Comparison of ENCODE assay signal across 8 cellular contexts in the genomic region with DNA sequence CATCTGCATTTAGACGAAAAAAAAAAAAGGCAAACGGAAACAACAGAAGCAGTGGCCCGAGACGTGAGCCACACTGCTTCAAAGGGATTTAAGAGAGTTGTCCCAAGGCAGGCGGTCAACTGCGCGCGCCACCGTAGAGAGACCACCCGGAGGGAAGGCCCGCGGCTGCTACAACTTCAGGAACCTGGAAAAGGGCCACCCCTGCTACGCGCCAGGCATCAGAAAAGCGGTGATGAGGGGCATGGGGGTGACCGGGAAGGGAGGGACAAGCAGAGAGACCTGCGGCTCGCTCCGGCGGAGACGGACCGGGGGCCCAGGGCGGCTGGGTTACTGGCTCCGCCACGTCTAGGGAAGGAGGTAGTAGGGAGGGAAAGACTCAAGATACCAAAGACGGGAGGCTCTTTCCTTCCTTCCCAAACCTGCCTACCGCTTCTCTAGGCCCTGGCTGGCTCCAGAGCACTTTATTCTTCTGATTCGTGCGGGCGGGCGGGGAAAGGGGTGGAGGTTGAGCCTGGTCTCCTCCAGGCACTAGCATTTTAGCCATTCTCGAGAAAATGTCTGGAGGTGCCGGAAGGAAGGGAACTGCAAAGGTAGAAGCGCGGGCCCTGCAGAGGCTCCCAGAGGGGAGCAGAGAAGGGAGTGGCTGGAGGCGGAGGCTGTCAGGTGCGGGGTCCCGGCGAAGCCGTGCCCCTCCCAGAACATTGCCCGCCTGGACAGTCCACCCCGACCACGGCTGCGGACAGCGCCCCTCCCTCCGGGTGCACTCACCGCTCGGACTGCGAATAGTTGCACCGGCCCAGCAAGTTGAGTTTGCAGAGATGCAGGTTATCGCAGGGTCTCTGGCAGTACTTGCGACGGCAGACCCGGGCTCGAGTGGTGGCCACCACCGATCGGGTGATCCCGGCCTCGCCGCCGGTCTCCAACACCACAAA. TPM values are rescaled to one million over a fixed set of nuclear protein-coding genes. Genes with fewer than 3 reads are reported as not detected.
DNase-seq lines count a peak whose midpoint lies in the region; ATAC-seq and TF ChIP-seq lines count a peak whose summit lies in the region.

No MANE protein-coding gene starts in this region.

- no peaks in the 10 kb centered on the region for H3K27me3 Mint-ChIP-seq in effector memory CD8-positive, alpha-beta T cell
- H3K27me3 Mint-ChIP-seq in mesothelial cell of epicardium (ENCODE audit: low read depth), result peaks cover 4% of the 10 kb centered on the region

- H3K9me3 ChIP-seq in SJCRH30 (replicated peaks) (no peaks in the 10 kb centered on the region), vagina (no peaks in the 10 kb centered on the region)

- no peak for TF ChIP-seq CTCF in BJ (IDR thresholded peaks at IDR 0.05; ENCODE audit: insufficient read depth, low read depth, low read length)
- TF ChIP-seq CTCF in mesothelial cell of epicardium (IDR thresholded peaks at IDR 0.05; ENCODE audit: unreplicated experiment), result no peak
- no peak for TF ChIP-seq CTCF in vagina (IDR thresholded peaks at IDR 0.05)

- peak overlapping the region; percentile 97 to 100 for H3K27ac Mint-ChIP-seq in effector memory CD8-positive, alpha-beta T cell
- H3K27ac Mint-ChIP-seq in mesothelial cell of epicardium, result peak overlapping the region; percentile 26

- H3K4me3 Mint-ChIP-seq in effector memory CD8-positive, alpha-beta T cell, result peak overlapping the region; percentile 95 to 100
- H3K4me3 Mint-ChIP-seq in mesothelial cell of epicardium, result peak overlapping the region; percentile 88

- H3K27me3 ChIP-seq in BJ (ENCODE audit: control insufficient read depth, insufficient read depth, low read length), result no peaks in the 10 kb centered on the region
- no peaks in the 10 kb centered on the region for H3K27me3 ChIP-seq in SJCRH30
- no peaks in the 10 kb centered on the region for H3K27me3 ChIP-seq in vagina

- no peak overlapping the region for H3K27ac ChIP-seq in SJCRH30
- H3K27ac ChIP-seq in vagina, result peak overlapping the region; percentile 96

- ATAC-seq in GM18907 (IDR thresholded peaks at IDR 0.05; ENCODE audit: unreplicated experiment), result peak; percentile 15
- peak; percentile 8 for ATAC-seq in HG03432 (IDR thresholded peaks at IDR 0.05; ENCODE audit: unreplicated experiment)
- no peak for ATAC-seq in effector memory CD8-positive, alpha-beta T cell (replicated peaks)

- intact Hi-C loops in vagina (cut with DNase I) (no loop called here), posterior vena cava (cut with DNase I) (no loop called here)

- POLR2A ChIA-PET in BJ (lab: Charles Lee), result no interaction called here

- CTCF ChIA-PET in BJ (lab: Yijun Ruan, JAX), result no interaction called here

- no peak for TF ChIP-seq POLR2A in vagina (IDR thresholded peaks at IDR 0.05)

- H3K9me3 Mint-ChIP-seq in effector memory CD8-positive, alpha-beta T cell, result peaks cover 3 to 9% of the 10 kb centered on the region in 2 donors
- H3K9me3 Mint-ChIP-seq in mesothelial cell of epicardium, result no peaks in the 10 kb centered on the region

- no peak for DNase-seq in BJ (ENCODE audit: low read depth)
- DNase-seq in SJCRH30, result peak; percentile 20 to 34
- no peak for DNase-seq in effector memory CD8-positive, alpha-beta T cell
- peak in 1 of 2 experiments; percentile 41 for DNase-seq in mesothelial cell of epicardium (ENCODE audit: low spot score in 2 of 2, unreplicated experiment in 2 of 2)
- DNase-seq in vagina (ENCODE audit: extremely low spot score in 2 of 2), result no peak
- DNase-seq in posterior vena cava (ENCODE audit: low spot score), result no peak

- peaks cover 29 to 39% of the 10 kb centered on the region in 2 donors for H3K4me1 Mint-ChIP-seq in effector memory CD8-positive, alpha-beta T cell (ENCODE audit: low read depth in 2 of 2)
- H3K4me1 Mint-ChIP-seq in mesothelial cell of epicardium, result peaks cover 18% of the 10 kb centered on the region

- H3K4me1 ChIP-seq in SJCRH30 (no peaks in the 10 kb centered on the region), vagina (peaks cover 39% of the 10 kb centered on the region)

- H3K36me3 ChIP-seq in BJ (ENCODE audit: control insufficient read depth, insufficient read depth, low read length) (no peaks in the 10 kb centered on the region), SJCRH30 (no peaks in the 10 kb centered on the region), vagina (no peaks in the 10 kb centered on the region)

- peaks cover 60% of the 10 kb centered on the region for H3K36me3 Mint-ChIP-seq in effector memory CD8-positive, alpha-beta T cell (ENCODE audit: insufficient read depth)
- peaks cover 2% of the 10 kb centered on the region for H3K36me3 Mint-ChIP-seq in mesothelial cell of epicardium

- peak overlapping the region; percentile 86 for H3K4me3 ChIP-seq in BJ (ENCODE audit: low read depth, low read length)
- H3K4me3 ChIP-seq in SJCRH30, result peak overlapping the region; percentile 67
- peak overlapping the region; percentile 89 to 93 for H3K4me3 ChIP-seq in vagina

RNA-seq across cellular contexts. Expression of gene ZC3HAV1, which starts 1.0 kb away (rescaled TPM):
- 21.7 and 24.5 TPM in 2 replicates for polyA plus RNA-seq in BJ (2011; rRNA removed)
- 37.1 and 41.6 TPM in 2 replicates for polyA minus RNA-seq in BJ (2011; rRNA and poly(A)+ RNA removed)
- total RNA-seq in SJCRH30 (2014; rRNA removed; shearing (Covaris generic)), result 11.0 and 11.1 TPM in 2 replicates
- total RNA-seq in mesothelial cell of epicardium (23.7 to 24.1 TPM (median 23.7 TPM) in 3 replicates), vagina (36.6 TPM), posterior vena cava (10 to 100 TPM; 26.8 TPM)

Comparison
In these comparisons a context has a peak if more than half of its experiments do, and no peak if none do; other contexts are left out.
1. DNase-seq: peak in SJCRH30 (2 of 2); none in BJ (single experiment), effector memory CD8-positive, alpha-beta T cell (0 of 3), vagina (0 of 2) and posterior vena cava (single experiment).
2. Peak in every context shown above with its lines, with median percentiles within 50 percentile points of each other: H3K4me3 ChIP-seq.